10 cellular contexts compared by ENCODE assay signal in the genomic region with DNA sequence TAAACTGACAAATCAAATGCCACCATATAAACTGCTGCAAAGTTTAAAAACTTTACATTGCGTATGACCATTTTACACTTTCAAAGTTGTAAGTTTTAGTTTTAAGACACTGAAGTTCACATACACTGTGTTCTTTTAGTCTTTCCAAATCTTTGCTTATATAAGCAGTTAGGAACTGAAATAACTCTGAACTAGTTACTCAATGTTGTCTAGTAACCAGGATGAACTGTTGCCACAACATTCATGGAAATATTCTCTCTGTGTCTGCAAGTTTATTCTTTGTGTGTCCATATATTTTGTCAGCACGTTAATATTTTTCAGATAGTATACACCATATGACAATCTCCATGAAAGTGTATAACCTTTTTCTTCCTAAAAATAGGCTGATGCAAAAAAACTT.
DNase-seq lines count a peak whose midpoint lies in the region; ATAC-seq, FAIRE-seq and TF ChIP-seq lines count a peak whose summit lies in the region.
"Had no signal": no experiment of that assay in that cellular context is flagged by ENCODE, and none has a peak within 500 bp of the region (broad histone marks: within the 10 kb centered on the region; RNA-seq: fewer than 3 reads in every experiment).

No MANE protein-coding gene starts in this region.

- FAIRE-seq in astrocyte (lab: Jason Lieb, UNC): no peak

- peak; percentile 85 for ATAC-seq in sciatic nerve
- no peak for ATAC-seq in HG03342 (IDR thresholded peaks at IDR 0.05; ENCODE audit: unreplicated experiment)

- no peaks in the 10 kb centered on the region for H3K79me2 ChIP-seq in astrocyte (ENCODE audit: insufficient read depth, low read length)

- H3K27me3 ChIP-seq in astrocyte (ENCODE audit: insufficient read depth, low read length): no peaks in the 10 kb centered on the region
- H3K27me3 ChIP-seq in right atrium auricular region: no peaks in the 10 kb centered on the region

- intact Hi-C loops in sciatic nerve (cut with DNase I): no loop called here

- no peak overlapping the region for H3K4me3 ChIP-seq in astrocyte (ENCODE audit: insufficient read depth, low read depth, low read length)
- no peak overlapping the region for H3K4me3 ChIP-seq in right atrium auricular region

- DNase-seq in Daoy (ENCODE audit: low read depth): peak; percentile 40
- DNase-seq in astrocyte (ENCODE audit: low read depth): peak; percentile 53
- no peak for DNase-seq in right atrium auricular region (ENCODE audit: low spot score)
- no peak for DNase-seq in sciatic nerve (ENCODE audit: low spot score)
- no peak for DNase-seq in activated T-cell treated with anti-CD3 and anti-CD28 coated beads, Interleukin-2, amount 50 U/mL, for 24 hours
- no peak for DNase-seq in glutamatergic neuron
- no peak for DNase-seq in GM19240 (ENCODE audit: insufficient read length, low spot score)
- DNase-seq: activated naive CD4-positive, alpha-beta T cell treated with anti-CD3 and anti-CD28 coated beads, Interleukin-2, amount 10 ng/mL, durations not matched to agents 7 days and 5 days; DMS79 had no signal

- H3K9me3 Mint-ChIP-seq in astrocyte (ENCODE audit: unreplicated experiment): no peaks in the 10 kb centered on the region
- H3K9me3 Mint-ChIP-seq in activated T-cell treated with anti-CD3 and anti-CD28 coated beads, Interleukin-2, amount 50 U/mL, for 24 hours: no peaks in the 10 kb centered on the region
- no peaks in the 10 kb centered on the region for H3K9me3 Mint-ChIP-seq in glutamatergic neuron (ENCODE audit: unreplicated experiment)
- H3K9me3 Mint-ChIP-seq: activated naive CD4-positive, alpha-beta T cell treated with anti-CD3 and anti-CD28 coated beads, Interleukin-2, amount 10 ng/mL, durations not matched to agents 7 days and 5 days had no signal

- TF ChIP-seq CTCF in astrocyte (IDR thresholded peaks at IDR 0.05; ENCODE audit: insufficient read depth, low read depth, low read length) (no peak), right atrium auricular region (IDR thresholded peaks at IDR 0.05) (no peak), glutamatergic neuron (IDR thresholded peaks at IDR 0.05; ENCODE audit: partially characterized antibody, unreplicated experiment) (no peak)

- H3K27me3 Mint-ChIP-seq in astrocyte (ENCODE audit: low read depth, unreplicated experiment): no peaks in the 10 kb centered on the region
- no peaks in the 10 kb centered on the region for H3K27me3 Mint-ChIP-seq in activated T-cell treated with anti-CD3 and anti-CD28 coated beads, Interleukin-2, amount 50 U/mL, for 24 hours
- no peaks in the 10 kb centered on the region for H3K27me3 Mint-ChIP-seq in glutamatergic neuron (ENCODE audit: unreplicated experiment)
- H3K27me3 Mint-ChIP-seq: activated naive CD4-positive, alpha-beta T cell treated with anti-CD3 and anti-CD28 coated beads, Interleukin-2, amount 10 ng/mL, durations not matched to agents 7 days and 5 days had no signal

- H3K4me2 ChIP-seq in astrocyte (ENCODE audit: low read length): no peak overlapping the region

- H3K36me3 Mint-ChIP-seq in astrocyte (ENCODE audit: low read depth, unreplicated experiment): peaks cover 1% of the 10 kb centered on the region
- peaks cover 34% of the 10 kb centered on the region for H3K36me3 Mint-ChIP-seq in activated T-cell treated with anti-CD3 and anti-CD28 coated beads, Interleukin-2, amount 50 U/mL, for 24 hours (ENCODE audit: low read depth)
- no peaks in the 10 kb centered on the region for H3K36me3 Mint-ChIP-seq in glutamatergic neuron (ENCODE audit: unreplicated experiment)

- H3K27ac ChIP-seq in astrocyte (ENCODE audit: low read depth, low read length) (peak overlapping the region; percentile 11), right atrium auricular region (peak overlapping the region; percentile 70 to 71)

- H3K36me3 ChIP-seq in astrocyte (ENCODE audit: insufficient read depth, low read length): no peaks in the 10 kb centered on the region
- no peaks in the 10 kb centered on the region for H3K36me3 ChIP-seq in right atrium auricular region

- H3K9me3 ChIP-seq in astrocyte (ENCODE audit: insufficient read depth, low read depth, low read length) (no peaks in the 10 kb centered on the region), right atrium auricular region (no peaks in the 10 kb centered on the region)

- peaks cover 54% of the 10 kb centered on the region for H3K4me1 Mint-ChIP-seq in astrocyte (ENCODE audit: low read depth, unreplicated experiment)
- peaks cover 9% of the 10 kb centered on the region for H3K4me1 Mint-ChIP-seq in activated T-cell treated with anti-CD3 and anti-CD28 coated beads, Interleukin-2, amount 50 U/mL, for 24 hours (ENCODE audit: low read depth)
- peaks cover 8% of the 10 kb centered on the region for H3K4me1 Mint-ChIP-seq in glutamatergic neuron (ENCODE audit: low read depth, unreplicated experiment)

- H3K4me3 Mint-ChIP-seq in astrocyte (ENCODE audit: unreplicated experiment): no peak overlapping the region
- H3K4me3 Mint-ChIP-seq in activated T-cell treated with anti-CD3 and anti-CD28 coated beads, Interleukin-2, amount 50 U/mL, for 24 hours: no peak overlapping the region
- H3K4me3 Mint-ChIP-seq in glutamatergic neuron (ENCODE audit: unreplicated experiment): no peak overlapping the region
- H3K4me3 Mint-ChIP-seq: activated naive CD4-positive, alpha-beta T cell treated with anti-CD3 and anti-CD28 coated beads, Interleukin-2, amount 10 ng/mL, durations not matched to agents 7 days and 5 days had no signal

- H4K20me1 ChIP-seq in astrocyte (ENCODE audit: insufficient read depth, low read length): no peaks in the 10 kb centered on the region

- peak overlapping the region; percentile 0 for H3K9ac ChIP-seq in astrocyte (ENCODE audit: low read length)

- H2AFZ ChIP-seq in astrocyte (ENCODE audit: low read depth, low read length): no peak overlapping the region

- peak overlapping the region; percentile 99 for H3K27ac Mint-ChIP-seq in astrocyte (ENCODE audit: unreplicated experiment)
- no peak overlapping the region for H3K27ac Mint-ChIP-seq in activated T-cell treated with anti-CD3 and anti-CD28 coated beads, Interleukin-2, amount 50 U/mL, for 24 hours
- H3K27ac Mint-ChIP-seq in glutamatergic neuron (ENCODE audit: unreplicated experiment): no peak overlapping the region
- H3K27ac Mint-ChIP-seq: activated naive CD4-positive, alpha-beta T cell treated with anti-CD3 and anti-CD28 coated beads, Interleukin-2, amount 10 ng/mL, durations not matched to agents 7 days and 5 days had no signal

- H3K4me1 ChIP-seq in astrocyte (ENCODE audit: insufficient read depth, low read length) (peaks cover 17% of the 10 kb centered on the region), right atrium auricular region (peaks cover 0 to 47% of the 10 kb centered on the region in 2 donors)

Comparison
In these comparisons a context has a peak if more than half of its experiments do, and no peak if none do; other contexts are left out.
1. DNase-seq: peak in Daoy (single experiment) and astrocyte (single experiment); none in right atrium auricular region (single experiment), sciatic nerve (single experiment), activated T-cell treated with anti-CD3 and anti-CD28 coated beads, Interleukin-2, amount 50 U/mL, for 24 hours (single experiment), glutamatergic neuron (single experiment) and GM19240 (single experiment).